In genomic region chr20:32109392-32110172, GRCh38 we compare ENCODE assay signal across 1 cellular context.
TF ChIP-seq lines count a peak whose summit lies in the region.

Gene TM9SF4, plus strand, starts transcription at chr20:32109714. Its CDS starts 27 bp downstream, at chr20:32109741.

TF ChIP-seq in HEK293, 187 proteins besides CTCF, POLR2A, EP300 and RAD21 (continued from another document and continues in another):
- TF ChIP-seq, protein P1, sequence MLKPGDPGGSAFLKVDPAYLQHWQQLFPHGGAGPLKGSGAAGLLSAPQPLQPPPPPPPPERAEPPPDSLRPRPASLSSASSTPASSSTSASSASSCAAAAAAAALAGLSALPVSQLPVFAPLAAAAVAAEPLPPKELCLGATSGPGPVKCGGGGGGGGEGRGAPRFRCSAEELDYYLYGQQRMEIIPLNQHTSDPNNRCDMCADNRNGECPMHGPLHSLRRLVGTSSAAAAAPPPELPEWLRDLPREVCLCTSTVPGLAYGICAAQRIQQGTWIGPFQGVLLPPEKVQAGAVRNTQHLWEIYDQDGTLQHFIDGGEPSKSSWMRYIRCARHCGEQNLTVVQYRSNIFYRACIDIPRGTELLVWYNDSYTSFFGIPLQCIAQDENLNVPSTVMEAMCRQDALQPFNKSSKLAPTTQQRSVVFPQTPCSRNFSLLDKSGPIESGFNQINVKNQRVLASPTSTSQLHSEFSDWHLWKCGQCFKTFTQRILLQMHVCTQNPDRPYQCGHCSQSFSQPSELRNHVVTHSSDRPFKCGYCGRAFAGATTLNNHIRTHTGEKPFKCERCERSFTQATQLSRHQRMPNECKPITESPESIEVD (tag by site-specific recombination; IDR thresholded peaks at IDR 0.05): no peak
- TF ChIP-seq HOXD13 (CRISPR knock-in tag; IDR thresholded peaks at IDR 0.05; ENCODE audit: borderline replicate concordance): no peak
- no peak for TF ChIP-seq ZNF777 (tag by site-specific recombination; IDR thresholded peaks at IDR 0.05; ENCODE audit: borderline replicate concordance)
- 0 out of 2 replicates have a peak, but pooled peaks have one; percentile 55 for TF ChIP-seq ZNF610 (tag by site-specific recombination; IDR thresholded peaks at IDR 0.05; ENCODE audit: borderline replicate concordance)
- TF ChIP-seq ZNF501 (tag by site-specific recombination; IDR thresholded peaks at IDR 0.05): no peak
- TF ChIP-seq, protein P2, sequence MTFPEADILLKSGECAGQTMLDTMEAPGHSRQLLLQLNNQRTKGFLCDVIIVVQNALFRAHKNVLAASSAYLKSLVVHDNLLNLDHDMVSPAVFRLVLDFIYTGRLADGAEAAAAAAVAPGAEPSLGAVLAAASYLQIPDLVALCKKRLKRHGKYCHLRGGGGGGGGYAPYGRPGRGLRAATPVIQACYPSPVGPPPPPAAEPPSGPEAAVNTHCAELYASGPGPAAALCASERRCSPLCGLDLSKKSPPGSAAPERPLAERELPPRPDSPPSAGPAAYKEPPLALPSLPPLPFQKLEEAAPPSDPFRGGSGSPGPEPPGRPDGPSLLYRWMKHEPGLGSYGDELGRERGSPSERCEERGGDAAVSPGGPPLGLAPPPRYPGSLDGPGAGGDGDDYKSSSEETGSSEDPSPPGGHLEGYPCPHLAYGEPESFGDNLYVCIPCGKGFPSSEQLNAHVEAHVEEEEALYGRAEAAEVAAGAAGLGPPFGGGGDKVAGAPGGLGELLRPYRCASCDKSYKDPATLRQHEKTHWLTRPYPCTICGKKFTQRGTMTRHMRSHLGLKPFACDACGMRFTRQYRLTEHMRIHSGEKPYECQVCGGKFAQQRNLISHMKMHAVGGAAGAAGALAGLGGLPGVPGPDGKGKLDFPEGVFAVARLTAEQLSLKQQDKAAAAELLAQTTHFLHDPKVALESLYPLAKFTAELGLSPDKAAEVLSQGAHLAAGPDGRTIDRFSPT (tag by site-specific recombination; IDR thresholded peaks at IDR 0.05): no peak
- no peak for TF ChIP-seq GLI2 (tag by site-specific recombination; IDR thresholded peaks at IDR 0.05; ENCODE audit: borderline replicate concordance, low read depth)
- TF ChIP-seq ZFHX2 (tag by site-specific recombination; conservative IDR thresholded peaks at IDR 0.05): no peak
- 0 out of 2 replicates have a peak, but pooled peaks have one; percentile 46 for TF ChIP-seq ZNF843 (tag by site-specific recombination; IDR thresholded peaks at IDR 0.05)
- TF ChIP-seq GFI1B (tag by site-specific recombination; IDR thresholded peaks at IDR 0.05): peak; percentile 30; the same call in 1 of the 2 replicates
- TF ChIP-seq, protein P3, sequence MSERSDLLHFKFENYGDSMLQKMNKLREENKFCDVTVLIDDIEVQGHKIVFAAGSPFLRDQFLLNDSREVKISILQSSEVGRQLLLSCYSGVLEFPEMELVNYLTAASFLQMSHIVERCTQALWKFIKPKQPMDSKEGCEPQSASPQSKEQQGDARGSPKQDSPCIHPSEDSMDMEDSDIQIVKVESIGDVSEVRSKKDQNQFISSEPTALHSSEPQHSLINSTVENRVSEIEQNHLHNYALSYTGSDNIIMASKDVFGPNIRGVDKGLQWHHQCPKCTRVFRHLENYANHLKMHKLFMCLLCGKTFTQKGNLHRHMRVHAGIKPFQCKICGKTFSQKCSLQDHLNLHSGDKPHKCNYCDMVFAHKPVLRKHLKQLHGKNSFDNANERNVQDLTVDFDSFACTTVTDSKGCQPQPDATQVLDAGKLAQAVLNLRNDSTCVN (tag by site-specific recombination; optimal IDR thresholded peaks at IDR 0.05): peak; percentile 55
- TF ChIP-seq ZNF548 (tag by site-specific recombination; IDR thresholded peaks at IDR 0.05): no peak
- no peak for TF ChIP-seq EGR2 (tag by site-specific recombination; IDR thresholded peaks at IDR 0.05; ENCODE audit: low read depth)
- TF ChIP-seq PBX3 (CRISPR knock-in tag; IDR thresholded peaks at IDR 0.05): no peak
- no peak for TF ChIP-seq ZNF132 (tag by site-specific recombination; IDR thresholded peaks at IDR 0.05; ENCODE audit: borderline replicate concordance)
- TF ChIP-seq ZNF785 (tag by site-specific recombination; IDR thresholded peaks at IDR 0.05): no peak
- TF ChIP-seq ZNF394 (tag by site-specific recombination; IDR thresholded peaks at IDR 0.05; ENCODE audit: borderline replicate concordance): peak; percentile 83; the same call in 1 of the 2 replicates
- TF ChIP-seq PRDM10 (tag by site-specific recombination; IDR thresholded peaks at IDR 0.05): peak; percentile 93
- TF ChIP-seq ZBTB6 (tag by site-specific recombination; IDR thresholded peaks at IDR 0.05): peak; percentile 98
- no peak for TF ChIP-seq ZNF768 (tag by site-specific recombination; IDR thresholded peaks at IDR 0.05)
- no peak for TF ChIP-seq ZNF791 (tag by site-specific recombination; IDR thresholded peaks at IDR 0.05)
- no peak; the same call in 1 of the 2 replicates for TF ChIP-seq ZNF280D (tag by site-specific recombination; IDR thresholded peaks at IDR 0.05)
- TF ChIP-seq ZNF324 (tag by site-specific recombination; IDR thresholded peaks at IDR 0.05): peak; percentile 89
- TF ChIP-seq, protein P4, sequence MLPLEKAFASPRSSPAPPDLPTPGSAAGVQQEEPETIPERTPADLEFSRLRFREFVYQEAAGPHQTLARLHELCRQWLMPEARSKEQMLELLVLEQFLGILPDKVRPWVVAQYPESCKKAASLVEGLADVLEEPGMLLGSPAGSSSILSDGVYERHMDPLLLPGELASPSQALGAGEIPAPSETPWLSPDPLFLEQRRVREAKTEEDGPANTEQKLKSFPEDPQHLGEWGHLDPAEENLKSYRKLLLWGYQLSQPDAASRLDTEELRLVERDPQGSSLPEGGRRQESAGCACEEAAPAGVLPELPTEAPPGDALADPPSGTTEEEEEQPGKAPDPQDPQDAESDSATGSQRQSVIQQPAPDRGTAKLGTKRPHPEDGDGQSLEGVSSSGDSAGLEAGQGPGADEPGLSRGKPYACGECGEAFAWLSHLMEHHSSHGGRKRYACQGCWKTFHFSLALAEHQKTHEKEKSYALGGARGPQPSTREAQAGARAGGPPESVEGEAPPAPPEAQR (tag by site-specific recombination; IDR thresholded peaks at IDR 0.05): 0 out of 2 replicates have a peak, but pooled peaks have one; percentile 47
- TF ChIP-seq BCL11A (tag by site-specific recombination; IDR thresholded peaks at IDR 0.05; ENCODE audit: low read depth): no peak; the same call in 1 of the 2 replicates
- peak; percentile 8; the same call in 1 of the 2 replicates for TF ChIP-seq ZIC2 (tag by site-specific recombination; IDR thresholded peaks at IDR 0.05)
- TF ChIP-seq, protein P5, sequence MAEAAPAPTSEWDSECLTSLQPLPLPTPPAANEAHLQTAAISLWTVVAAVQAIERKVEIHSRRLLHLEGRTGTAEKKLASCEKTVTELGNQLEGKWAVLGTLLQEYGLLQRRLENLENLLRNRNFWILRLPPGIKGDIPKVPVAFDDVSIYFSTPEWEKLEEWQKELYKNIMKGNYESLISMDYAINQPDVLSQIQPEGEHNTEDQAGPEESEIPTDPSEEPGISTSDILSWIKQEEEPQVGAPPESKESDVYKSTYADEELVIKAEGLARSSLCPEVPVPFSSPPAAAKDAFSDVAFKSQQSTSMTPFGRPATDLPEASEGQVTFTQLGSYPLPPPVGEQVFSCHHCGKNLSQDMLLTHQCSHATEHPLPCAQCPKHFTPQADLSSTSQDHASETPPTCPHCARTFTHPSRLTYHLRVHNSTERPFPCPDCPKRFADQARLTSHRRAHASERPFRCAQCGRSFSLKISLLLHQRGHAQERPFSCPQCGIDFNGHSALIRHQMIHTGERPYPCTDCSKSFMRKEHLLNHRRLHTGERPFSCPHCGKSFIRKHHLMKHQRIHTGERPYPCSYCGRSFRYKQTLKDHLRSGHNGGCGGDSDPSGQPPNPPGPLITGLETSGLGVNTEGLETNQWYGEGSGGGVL (tag by site-specific recombination; IDR thresholded peaks at IDR 0.05): 0 out of 2 replicates have a peak, but pooled peaks have one; percentile 18
- TF ChIP-seq, protein P6, sequence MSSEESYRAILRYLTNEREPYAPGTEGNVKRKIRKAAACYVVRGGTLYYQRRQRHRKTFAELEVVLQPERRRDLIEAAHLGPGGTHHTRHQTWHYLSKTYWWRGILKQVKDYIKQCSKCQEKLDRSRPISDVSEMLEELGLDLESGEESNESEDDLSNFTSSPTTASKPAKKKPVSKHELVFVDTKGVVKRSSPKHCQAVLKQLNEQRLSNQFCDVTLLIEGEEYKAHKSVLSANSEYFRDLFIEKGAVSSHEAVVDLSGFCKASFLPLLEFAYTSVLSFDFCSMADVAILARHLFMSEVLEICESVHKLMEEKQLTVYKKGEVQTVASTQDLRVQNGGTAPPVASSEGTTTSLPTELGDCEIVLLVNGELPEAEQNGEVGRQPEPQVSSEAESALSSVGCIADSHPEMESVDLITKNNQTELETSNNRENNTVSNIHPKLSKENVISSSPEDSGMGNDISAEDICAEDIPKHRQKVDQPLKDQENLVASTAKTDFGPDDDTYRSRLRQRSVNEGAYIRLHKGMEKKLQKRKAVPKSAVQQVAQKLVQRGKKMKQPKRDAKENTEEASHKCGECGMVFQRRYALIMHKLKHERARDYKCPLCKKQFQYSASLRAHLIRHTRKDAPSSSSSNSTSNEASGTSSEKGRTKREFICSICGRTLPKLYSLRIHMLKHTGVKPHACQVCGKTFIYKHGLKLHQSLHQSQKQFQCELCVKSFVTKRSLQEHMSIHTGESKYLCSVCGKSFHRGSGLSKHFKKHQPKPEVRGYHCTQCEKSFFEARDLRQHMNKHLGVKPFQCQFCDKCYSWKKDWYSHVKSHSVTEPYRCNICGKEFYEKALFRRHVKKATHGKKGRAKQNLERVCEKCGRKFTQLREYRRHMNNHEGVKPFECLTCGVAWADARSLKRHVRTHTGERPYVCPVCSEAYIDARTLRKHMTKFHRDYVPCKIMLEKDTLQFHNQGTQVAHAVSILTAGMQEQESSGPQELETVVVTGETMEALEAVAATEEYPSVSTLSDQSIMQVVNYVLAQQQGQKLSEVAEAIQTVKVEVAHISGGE (tag by site-specific recombination; conservative IDR thresholded peaks at IDR 0.05; ENCODE audit: low read depth): peak; percentile 94
- peak; percentile 89 for TF ChIP-seq KLF9 (tag by site-specific recombination; IDR thresholded peaks at IDR 0.05; ENCODE audit: low read depth)
- TF ChIP-seq, protein P7, sequence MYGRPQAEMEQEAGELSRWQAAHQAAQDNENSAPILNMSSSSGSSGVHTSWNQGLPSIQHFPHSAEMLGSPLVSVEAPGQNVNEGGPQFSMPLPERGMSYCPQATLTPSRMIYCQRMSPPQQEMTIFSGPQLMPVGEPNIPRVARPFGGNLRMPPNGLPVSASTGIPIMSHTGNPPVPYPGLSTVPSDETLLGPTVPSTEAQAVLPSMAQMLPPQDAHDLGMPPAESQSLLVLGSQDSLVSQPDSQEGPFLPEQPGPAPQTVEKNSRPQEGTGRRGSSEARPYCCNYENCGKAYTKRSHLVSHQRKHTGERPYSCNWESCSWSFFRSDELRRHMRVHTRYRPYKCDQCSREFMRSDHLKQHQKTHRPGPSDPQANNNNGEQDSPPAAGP (tag by site-specific recombination; IDR thresholded peaks at IDR 0.05): peak; percentile 95
